1 cellular context compared by ENCODE assay signal in genomic region chr18:33746261-33746660, GRCh38.
TF ChIP-seq lines count a peak whose summit lies in the region.

No MANE protein-coding gene starts in this region.

TF ChIP-seq in GM23338, 12 proteins besides CTCF, POLR2A, EP300 and RAD21 (continued from another document):
- TF ChIP-seq ZNF462 (CRISPR knock-in tag; IDR thresholded peaks at IDR 0.05) (no peak), ZNF331 (CRISPR knock-in tag; IDR thresholded peaks at IDR 0.05; ENCODE audit: low read depth) (no peak), EZH2phosphoT487 (IDR thresholded peaks at IDR 0.05; ENCODE audit: unreplicated experiment) (no peak), ZNF114 (CRISPR knock-in tag; IDR thresholded peaks at IDR 0.05) (no peak), POLR2AphosphoS5 (IDR thresholded peaks at IDR 0.05; ENCODE audit: low read depth) (no peak), EZH2 (IDR thresholded peaks at IDR 0.05; ENCODE audit: low read depth, unreplicated experiment) (no peak)
TF ChIP-seq in GM23338: peak in this region for 0.
